ENCODE assay signal across 3 cellular contexts in genomic region chr17:19044643-19045042, GRCh38. TPM values are rescaled to one million over a fixed set of nuclear protein-coding genes. Genes with fewer than 3 reads are reported as not detected.
"Had no signal": no experiment of that assay in that cellular context is flagged by ENCODE, and none has a peak within 500 bp of the region (broad histone marks: within the 10 kb centered on the region; RNA-seq: fewer than 3 reads in every experiment).

No MANE protein-coding gene starts in this region.

RNA-seq across cellular contexts. Expression of gene GRAP, which starts 2.1 kb away (rescaled TPM):
- total RNA-seq: LHCN-M2, MCF 10A, PC-3 had no signal
